ENCODE assay signal across 8 cellular contexts in the genomic region with DNA sequence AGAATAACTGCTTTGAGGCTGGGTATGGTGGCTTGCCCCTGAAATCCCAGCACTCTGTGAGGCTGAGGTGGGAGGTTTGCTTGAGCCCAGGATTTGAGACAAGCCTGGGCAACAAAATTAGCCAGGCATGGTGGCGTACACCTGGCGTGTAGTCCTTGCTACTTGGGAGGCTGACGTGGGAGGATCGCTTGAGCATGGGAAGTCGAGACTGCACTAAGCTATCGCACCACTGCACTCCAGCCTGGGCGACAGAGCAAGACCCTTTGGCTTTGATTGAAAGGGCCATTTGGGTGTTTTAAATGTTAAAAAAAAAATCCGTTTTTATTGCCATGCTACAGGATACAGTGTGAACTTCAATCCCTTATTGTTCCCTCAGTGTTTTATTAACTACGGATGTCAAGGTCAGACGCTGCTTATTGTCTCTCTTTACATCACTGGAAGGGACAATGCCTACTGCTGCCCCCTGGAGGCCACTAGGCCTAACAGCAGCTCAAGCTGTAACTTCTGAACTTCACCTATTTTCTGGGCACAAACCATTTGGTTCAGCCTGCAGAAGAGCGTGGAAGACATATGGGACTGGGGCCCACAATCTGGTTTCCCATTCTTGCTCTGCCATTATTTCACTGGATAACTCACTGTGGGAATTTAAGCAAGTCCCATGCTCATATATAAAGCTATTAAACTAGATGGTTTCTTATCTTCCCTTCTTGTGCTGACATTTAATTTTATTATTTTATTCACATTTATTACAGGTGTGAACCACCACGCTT. TPM values are rescaled to one million over a fixed set of nuclear protein-coding genes. Genes with fewer than 3 reads are reported as not detected.
DNase-seq lines count a peak whose midpoint lies in the region; ATAC-seq and TF ChIP-seq lines count a peak whose summit lies in the region.

No MANE protein-coding gene starts in this region.

- no peaks in the 10 kb centered on the region for H3K9me3 ChIP-seq in CD4-positive, alpha-beta memory T cell (ENCODE audit: control insufficient read depth in 1 of 2, low read length in 2 of 2)
- no peaks in the 10 kb centered on the region for H3K9me3 ChIP-seq in endodermal cell (ENCODE audit: control insufficient read depth, low read length)

- H3K4me1 ChIP-seq in CD4-positive, alpha-beta memory T cell (ENCODE audit: insufficient read depth, low read length) = peaks cover 17% of the 10 kb centered on the region
- H3K4me1 ChIP-seq in endodermal cell (ENCODE audit: control insufficient read depth, insufficient read depth, low read length) = no peaks in the 10 kb centered on the region

- no peak for ATAC-seq in GM19455 (IDR thresholded peaks at IDR 0.05; ENCODE audit: unreplicated experiment)

- peak overlapping the region in 1 of 7 donors; percentile 3 for H3K27ac Mint-ChIP-seq in CD4-positive, alpha-beta memory T cell
- H3K27ac Mint-ChIP-seq in endodermal cell = no peak overlapping the region

- peak overlapping the region in 1 of 8 donors; percentile 27 for H3K4me3 Mint-ChIP-seq in CD4-positive, alpha-beta memory T cell
- no peak overlapping the region for H3K4me3 Mint-ChIP-seq in endodermal cell

- CTCF ChIA-PET in CD4-positive, alpha-beta memory T cell (lab: Charles Lee; ENCODE audit: partially characterized antibody) = interaction anchor here (0.8 to 4.2 kb wide), 24 partner anchors 9 to 416 kb away, joined by 3 to 17 read pairs (median 4); a partner anchor contains a TSS

- no peak overlapping the region for H3K27ac ChIP-seq in CD4-positive, alpha-beta memory T cell (ENCODE audit: low read depth, low read length)
- H3K27ac ChIP-seq in endodermal cell (ENCODE audit: low read depth, low read length) = no peak overlapping the region

- intact Hi-C loops in CD4-positive, alpha-beta memory T cell (cut with micrococcal nuclease) = loop anchor here (1.0 to 10.0 kb wide), 2 partner anchors 114 to 458 kb away; no protein-coding TSS in a partner anchor

- peaks cover 0 to 2% (median 0%) of the 10 kb centered on the region in 8 donors for H3K9me3 Mint-ChIP-seq in CD4-positive, alpha-beta memory T cell
- peaks cover 13% of the 10 kb centered on the region for H3K9me3 Mint-ChIP-seq in endodermal cell

- peak; percentile 97 for TF ChIP-seq CTCF in endodermal cell (conservative IDR thresholded peaks at IDR 0.05)

- no peaks in the 10 kb centered on the region for H3K36me3 ChIP-seq in CD4-positive, alpha-beta memory T cell (ENCODE audit: insufficient read depth, low read length)
- H3K36me3 ChIP-seq in endodermal cell (ENCODE audit: control insufficient read depth, insufficient read depth, low read length) = no peaks in the 10 kb centered on the region

- H3K36me3 Mint-ChIP-seq in CD4-positive, alpha-beta memory T cell = no peaks in the 10 kb centered on the region
- no peaks in the 10 kb centered on the region for H3K36me3 Mint-ChIP-seq in endodermal cell (ENCODE audit: low read depth)

- POLR2A ChIA-PET in CD4-positive, alpha-beta memory T cell (lab: Charles Lee; ENCODE audit: partially characterized antibody) = interaction anchor here (0.8 to 2.5 kb wide), 2 partner anchors 15 to 158 kb away, joined by 3 to 15 read pairs; a partner anchor contains a TSS

- H3K27me3 Mint-ChIP-seq in CD4-positive, alpha-beta memory T cell = peaks cover 0 to 5% of the 10 kb centered on the region in 2 donors
- H3K27me3 Mint-ChIP-seq in endodermal cell (ENCODE audit: insufficient read depth) = peaks cover 3% of the 10 kb centered on the region

- WGBS in endodermal cell (ENCODE audit: insufficient coverage in 1 of 2, insufficient read length in 1 of 2), 2 experiments = 71 to 85% methylated on average over 7 to 11 of the region's 12 CpGs

- H3K4me3 ChIP-seq in CD4-positive, alpha-beta memory T cell (ENCODE audit: low read length in 2 of 2) = no peak overlapping the region
- no peak overlapping the region for H3K4me3 ChIP-seq in endodermal cell (ENCODE audit: low read length)

- H3K4me1 Mint-ChIP-seq in CD4-positive, alpha-beta memory T cell = peaks cover 21 to 32% (median 22%) of the 10 kb centered on the region in 4 donors
- no peaks in the 10 kb centered on the region for H3K4me1 Mint-ChIP-seq in endodermal cell

- H3K9ac ChIP-seq in endodermal cell (ENCODE audit: extremely low read depth, low read length, poor library complexity, severe bottlenecking) = no peak overlapping the region

- peak; percentile 54 to 62 (median 61) for DNase-seq in CD4-positive, alpha-beta memory T cell
- DNase-seq in HK-2 (ENCODE audit: unreplicated experiment) (peak; percentile 44), NOMO-1 treated with dmso at 0.1 percent for 144 hours (lab: John Stamatoyannopoulos, UW; ENCODE audit: unreplicated experiment) (peak; percentile 69), endodermal cell (peak; percentile 81), mucosa of gallbladder (ENCODE audit: low spot score) (peak; percentile 78)
- DNase-seq in activated CD8-positive, alpha-beta memory T cell treated with anti-CD3 and anti-CD28 coated beads for 4 hours (ENCODE audit: low read depth in 2 of 2) = peak; percentile 30 to 33
- DNase-seq in stimulated activated CD8-positive, alpha-beta memory T cell treated with anti-CD3 and anti-CD28 coated beads, Interleukin-7, amount 100 ng/mL, for 4 hours (ENCODE audit: low read depth in 2 of 2) = peak; percentile 40 to 43

- H3K27me3 ChIP-seq in CD4-positive, alpha-beta memory T cell (ENCODE audit: insufficient read depth, low read length) = no peaks in the 10 kb centered on the region
- H3K27me3 ChIP-seq in endodermal cell (ENCODE audit: control insufficient read depth, insufficient read depth, low read length, poor library complexity, severe bottlenecking) = no peaks in the 10 kb centered on the region

RNA-seq across cellular contexts. Expression of a gene that starts 15.3 kb away (rescaled TPM):
- 10 to 100 TPM; 65.0 to 71.9 TPM for total RNA-seq in CD4-positive, alpha-beta memory T cell
- 10 to 100 TPM in 1 of 2 donors, 1 to 10 TPM in 1; 7.6 to 19.5 TPM for polyA plus RNA-seq in CD4-positive, alpha-beta memory T cell
- 10 to 100 TPM; 81.4 to 92.6 TPM for total RNA-seq in endodermal cell
- 57.5 TPM for polyA plus RNA-seq in endodermal cell (2013, experiment 1 of 2)
- 59.7 TPM for polyA plus RNA-seq in endodermal cell (2013, experiment 2 of 2)
- 45.5 TPM for total RNA-seq in mucosa of gallbladder
